Comparison of ENCODE assay signal across 1 cellular context in the genomic region with DNA sequence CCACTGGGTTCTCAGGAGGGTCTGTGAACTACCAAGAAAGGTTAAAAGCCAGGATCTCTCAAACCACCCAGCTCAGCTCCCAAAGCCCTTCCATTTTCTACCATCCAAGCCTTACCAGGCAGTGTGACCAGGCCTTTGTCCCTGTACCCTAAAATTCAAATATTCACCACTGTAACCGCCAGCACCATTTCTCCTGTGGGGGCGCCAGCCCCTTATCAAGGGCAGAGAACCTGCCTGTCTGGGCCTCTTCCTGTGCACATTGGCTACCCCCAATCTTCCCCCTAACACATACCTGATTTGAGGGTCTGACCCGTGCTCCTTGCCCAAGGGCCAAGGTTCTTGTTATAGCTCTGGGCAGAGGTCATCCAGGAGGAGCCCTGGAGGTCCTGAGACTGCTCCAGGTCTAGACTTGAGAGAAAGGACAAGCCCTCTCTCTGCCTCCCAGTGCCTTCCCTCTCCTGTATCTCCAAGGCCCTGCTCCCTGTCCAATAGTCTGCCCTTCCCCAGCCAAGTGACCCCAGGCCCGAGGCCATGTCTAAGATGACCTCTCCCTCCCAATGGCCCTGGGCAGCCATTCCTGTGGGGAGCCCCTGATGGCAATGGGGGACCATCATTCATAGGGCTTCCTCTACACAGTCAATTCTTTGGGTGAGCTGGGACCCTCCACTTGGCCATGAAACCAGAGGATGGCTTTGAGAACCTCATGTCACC.
TF ChIP-seq lines count a peak whose summit lies in the region.

No MANE protein-coding gene starts in this region.

TF ChIP-seq in GM23338, 12 proteins besides CTCF, POLR2A, EP300 and RAD21 (continued from another document):
- TF ChIP-seq, protein P1, sequence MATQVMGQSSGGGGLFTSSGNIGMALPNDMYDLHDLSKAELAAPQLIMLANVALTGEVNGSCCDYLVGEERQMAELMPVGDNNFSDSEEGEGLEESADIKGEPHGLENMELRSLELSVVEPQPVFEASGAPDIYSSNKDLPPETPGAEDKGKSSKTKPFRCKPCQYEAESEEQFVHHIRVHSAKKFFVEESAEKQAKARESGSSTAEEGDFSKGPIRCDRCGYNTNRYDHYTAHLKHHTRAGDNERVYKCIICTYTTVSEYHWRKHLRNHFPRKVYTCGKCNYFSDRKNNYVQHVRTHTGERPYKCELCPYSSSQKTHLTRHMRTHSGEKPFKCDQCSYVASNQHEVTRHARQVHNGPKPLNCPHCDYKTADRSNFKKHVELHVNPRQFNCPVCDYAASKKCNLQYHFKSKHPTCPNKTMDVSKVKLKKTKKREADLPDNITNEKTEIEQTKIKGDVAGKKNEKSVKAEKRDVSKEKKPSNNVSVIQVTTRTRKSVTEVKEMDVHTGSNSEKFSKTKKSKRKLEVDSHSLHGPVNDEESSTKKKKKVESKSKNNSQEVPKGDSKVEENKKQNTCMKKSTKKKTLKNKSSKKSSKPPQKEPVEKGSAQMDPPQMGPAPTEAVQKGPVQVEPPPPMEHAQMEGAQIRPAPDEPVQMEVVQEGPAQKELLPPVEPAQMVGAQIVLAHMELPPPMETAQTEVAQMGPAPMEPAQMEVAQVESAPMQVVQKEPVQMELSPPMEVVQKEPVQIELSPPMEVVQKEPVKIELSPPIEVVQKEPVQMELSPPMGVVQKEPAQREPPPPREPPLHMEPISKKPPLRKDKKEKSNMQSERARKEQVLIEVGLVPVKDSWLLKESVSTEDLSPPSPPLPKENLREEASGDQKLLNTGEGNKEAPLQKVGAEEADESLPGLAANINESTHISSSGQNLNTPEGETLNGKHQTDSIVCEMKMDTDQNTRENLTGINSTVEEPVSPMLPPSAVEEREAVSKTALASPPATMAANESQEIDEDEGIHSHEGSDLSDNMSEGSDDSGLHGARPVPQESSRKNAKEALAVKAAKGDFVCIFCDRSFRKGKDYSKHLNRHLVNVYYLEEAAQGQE (IDR thresholded peaks at IDR 0.05; ENCODE audit: unreplicated experiment): no peak
- no peak for TF ChIP-seq ZNF114 (CRISPR knock-in tag; IDR thresholded peaks at IDR 0.05)
- TF ChIP-seq, protein P2, sequence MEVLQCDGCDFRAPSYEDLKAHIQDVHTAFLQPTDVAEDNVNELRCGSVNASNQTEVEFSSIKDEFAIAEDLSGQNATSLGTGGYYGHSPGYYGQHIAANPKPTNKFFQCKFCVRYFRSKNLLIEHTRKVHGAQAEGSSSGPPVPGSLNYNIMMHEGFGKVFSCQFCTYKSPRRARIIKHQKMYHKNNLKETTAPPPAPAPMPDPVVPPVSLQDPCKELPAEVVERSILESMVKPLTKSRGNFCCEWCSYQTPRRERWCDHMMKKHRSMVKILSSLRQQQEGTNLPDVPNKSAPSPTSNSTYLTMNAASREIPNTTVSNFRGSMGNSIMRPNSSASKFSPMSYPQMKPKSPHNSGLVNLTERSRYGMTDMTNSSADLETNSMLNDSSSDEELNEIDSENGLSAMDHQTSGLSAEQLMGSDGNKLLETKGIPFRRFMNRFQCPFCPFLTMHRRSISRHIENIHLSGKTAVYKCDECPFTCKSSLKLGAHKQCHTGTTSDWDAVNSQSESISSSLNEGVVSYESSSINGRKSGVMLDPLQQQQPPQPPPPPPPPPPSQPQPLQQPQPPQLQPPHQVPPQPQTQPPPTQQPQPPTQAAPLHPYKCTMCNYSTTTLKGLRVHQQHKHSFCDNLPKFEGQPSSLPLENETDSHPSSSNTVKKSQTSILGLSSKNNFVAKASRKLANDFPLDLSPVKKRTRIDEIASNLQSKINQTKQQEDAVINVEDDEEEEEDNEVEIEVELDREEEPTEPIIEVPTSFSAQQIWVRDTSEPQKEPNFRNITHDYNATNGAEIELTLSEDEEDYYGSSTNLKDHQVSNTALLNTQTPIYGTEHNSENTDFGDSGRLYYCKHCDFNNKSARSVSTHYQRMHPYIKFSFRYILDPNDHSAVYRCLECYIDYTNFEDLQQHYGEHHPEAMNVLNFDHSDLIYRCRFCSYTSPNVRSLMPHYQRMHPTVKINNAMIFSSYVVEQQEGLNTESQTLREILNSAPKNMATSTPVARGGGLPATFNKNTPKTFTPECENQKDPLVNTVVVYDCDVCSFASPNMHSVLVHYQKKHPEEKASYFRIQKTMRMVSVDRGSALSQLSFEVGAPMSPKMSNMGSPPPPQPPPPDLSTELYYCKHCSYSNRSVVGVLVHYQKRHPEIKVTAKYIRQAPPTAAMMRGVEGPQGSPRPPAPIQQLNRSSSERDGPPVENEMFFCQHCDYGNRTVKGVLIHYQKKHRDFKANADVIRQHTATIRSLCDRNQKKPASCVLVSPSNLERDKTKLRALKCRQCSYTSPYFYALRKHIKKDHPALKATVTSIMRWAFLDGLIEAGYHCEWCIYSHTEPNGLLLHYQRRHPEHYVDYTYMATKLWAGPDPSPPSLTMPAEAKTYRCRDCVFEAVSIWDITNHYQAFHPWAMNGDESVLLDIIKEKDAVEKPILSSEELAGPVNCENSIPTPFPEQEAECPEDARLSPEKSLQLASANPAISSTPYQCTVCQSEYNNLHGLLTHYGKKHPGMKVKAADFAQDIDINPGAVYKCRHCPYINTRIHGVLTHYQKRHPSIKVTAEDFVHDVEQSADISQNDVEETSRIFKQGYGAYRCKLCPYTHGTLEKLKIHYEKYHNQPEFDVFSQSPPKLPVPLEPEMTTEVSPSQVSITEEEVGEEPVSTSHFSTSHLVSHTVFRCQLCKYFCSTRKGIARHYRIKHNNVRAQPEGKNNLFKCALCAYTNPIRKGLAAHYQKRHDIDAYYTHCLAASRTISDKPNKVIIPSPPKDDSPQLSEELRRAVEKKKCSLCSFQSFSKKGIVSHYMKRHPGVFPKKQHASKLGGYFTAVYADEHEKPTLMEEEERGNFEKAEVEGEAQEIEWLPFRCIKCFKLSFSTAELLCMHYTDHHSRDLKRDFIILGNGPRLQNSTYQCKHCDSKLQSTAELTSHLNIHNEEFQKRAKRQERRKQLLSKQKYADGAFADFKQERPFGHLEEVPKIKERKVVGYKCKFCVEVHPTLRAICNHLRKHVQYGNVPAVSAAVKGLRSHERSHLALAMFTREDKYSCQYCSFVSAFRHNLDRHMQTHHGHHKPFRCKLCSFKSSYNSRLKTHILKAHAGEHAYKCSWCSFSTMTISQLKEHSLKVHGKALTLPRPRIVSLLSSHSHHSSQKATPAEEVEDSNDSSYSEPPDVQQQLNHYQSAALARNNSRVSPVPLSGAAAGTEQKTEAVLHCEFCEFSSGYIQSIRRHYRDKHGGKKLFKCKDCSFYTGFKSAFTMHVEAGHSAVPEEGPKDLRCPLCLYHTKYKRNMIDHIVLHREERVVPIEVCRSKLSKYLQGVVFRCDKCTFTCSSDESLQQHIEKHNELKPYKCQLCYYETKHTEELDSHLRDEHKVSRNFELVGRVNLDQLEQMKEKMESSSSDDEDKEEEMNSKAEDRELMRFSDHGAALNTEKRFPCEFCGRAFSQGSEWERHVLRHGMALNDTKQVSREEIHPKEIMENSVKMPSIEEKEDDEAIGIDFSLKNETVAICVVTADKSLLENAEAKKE (CRISPR knock-in tag; IDR thresholded peaks at IDR 0.05): no peak
- no peak for TF ChIP-seq ZNF331 (CRISPR knock-in tag; IDR thresholded peaks at IDR 0.05; ENCODE audit: low read depth)
- TF ChIP-seq POLR2AphosphoS5 (IDR thresholded peaks at IDR 0.05; ENCODE audit: low read depth): no peak
- no peak for TF ChIP-seq EZH2phosphoT487 (IDR thresholded peaks at IDR 0.05; ENCODE audit: unreplicated experiment)
- TF ChIP-seq, protein P3, sequence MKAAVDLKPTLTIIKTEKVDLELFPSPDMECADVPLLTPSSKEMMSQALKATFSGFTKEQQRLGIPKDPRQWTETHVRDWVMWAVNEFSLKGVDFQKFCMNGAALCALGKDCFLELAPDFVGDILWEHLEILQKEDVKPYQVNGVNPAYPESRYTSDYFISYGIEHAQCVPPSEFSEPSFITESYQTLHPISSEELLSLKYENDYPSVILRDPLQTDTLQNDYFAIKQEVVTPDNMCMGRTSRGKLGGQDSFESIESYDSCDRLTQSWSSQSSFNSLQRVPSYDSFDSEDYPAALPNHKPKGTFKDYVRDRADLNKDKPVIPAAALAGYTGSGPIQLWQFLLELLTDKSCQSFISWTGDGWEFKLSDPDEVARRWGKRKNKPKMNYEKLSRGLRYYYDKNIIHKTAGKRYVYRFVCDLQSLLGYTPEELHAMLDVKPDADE (IDR thresholded peaks at IDR 0.05): no peak
- no peak for TF ChIP-seq CREB1 (CRISPR knock-in tag; IDR thresholded peaks at IDR 0.05; ENCODE audit: low read depth)
- no peak for TF ChIP-seq JUNB (IDR thresholded peaks at IDR 0.05; ENCODE audit: unreplicated experiment)
- TF ChIP-seq STAT1 (IDR thresholded peaks at IDR 0.05; ENCODE audit: unreplicated experiment): no peak
- no peak for TF ChIP-seq EZH2 (IDR thresholded peaks at IDR 0.05; ENCODE audit: low read depth, unreplicated experiment)
